2 cellular contexts compared by ENCODE assay signal in the genomic region with DNA sequence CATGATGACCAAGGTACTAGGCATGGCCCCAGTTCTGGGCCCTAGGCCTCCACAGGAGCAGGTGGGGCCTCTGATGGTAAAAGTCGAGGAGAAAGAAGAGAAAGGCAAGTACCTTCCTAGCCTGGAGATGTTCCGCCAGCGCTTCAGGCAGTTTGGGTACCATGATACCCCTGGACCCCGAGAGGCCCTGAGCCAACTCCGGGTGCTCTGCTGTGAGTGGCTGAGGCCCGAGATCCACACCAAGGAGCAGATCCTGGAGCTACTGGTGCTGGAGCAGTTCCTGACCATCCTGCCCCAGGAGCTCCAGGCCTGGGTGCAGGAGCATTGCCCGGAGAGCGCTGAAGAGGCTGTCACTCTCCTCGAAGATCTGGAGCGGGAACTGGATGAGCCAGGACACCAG.
TF ChIP-seq lines count a peak whose summit lies in the region.

No MANE protein-coding gene starts in this region.

TF ChIP-seq in HCT116, 20 proteins besides CTCF, POLR2A, EP300 and RAD21:
- no peak for TF ChIP-seq CBX3 (IDR thresholded peaks at IDR 0.05; ENCODE audit: low read depth)
- TF ChIP-seq SP1 (IDR thresholded peaks at IDR 0.05; ENCODE audit: low read depth), result no peak
- TF ChIP-seq SIN3A (IDR thresholded peaks at IDR 0.05; ENCODE audit: low read depth), result no peak
- TF ChIP-seq ZNF274 (IDR thresholded peaks at IDR 0.05; ENCODE audit: low read depth, low read length), result no peak
- no peak for TF ChIP-seq SRF (IDR thresholded peaks at IDR 0.05; ENCODE audit: low read depth)
- TF ChIP-seq EGR1 (IDR thresholded peaks at IDR 0.05; ENCODE audit: low read depth), result no peak
- TF ChIP-seq POLR2AphosphoS5 (IDR thresholded peaks at IDR 0.05; ENCODE audit: low read depth, low read length), result no peak
- TF ChIP-seq, protein P1, sequence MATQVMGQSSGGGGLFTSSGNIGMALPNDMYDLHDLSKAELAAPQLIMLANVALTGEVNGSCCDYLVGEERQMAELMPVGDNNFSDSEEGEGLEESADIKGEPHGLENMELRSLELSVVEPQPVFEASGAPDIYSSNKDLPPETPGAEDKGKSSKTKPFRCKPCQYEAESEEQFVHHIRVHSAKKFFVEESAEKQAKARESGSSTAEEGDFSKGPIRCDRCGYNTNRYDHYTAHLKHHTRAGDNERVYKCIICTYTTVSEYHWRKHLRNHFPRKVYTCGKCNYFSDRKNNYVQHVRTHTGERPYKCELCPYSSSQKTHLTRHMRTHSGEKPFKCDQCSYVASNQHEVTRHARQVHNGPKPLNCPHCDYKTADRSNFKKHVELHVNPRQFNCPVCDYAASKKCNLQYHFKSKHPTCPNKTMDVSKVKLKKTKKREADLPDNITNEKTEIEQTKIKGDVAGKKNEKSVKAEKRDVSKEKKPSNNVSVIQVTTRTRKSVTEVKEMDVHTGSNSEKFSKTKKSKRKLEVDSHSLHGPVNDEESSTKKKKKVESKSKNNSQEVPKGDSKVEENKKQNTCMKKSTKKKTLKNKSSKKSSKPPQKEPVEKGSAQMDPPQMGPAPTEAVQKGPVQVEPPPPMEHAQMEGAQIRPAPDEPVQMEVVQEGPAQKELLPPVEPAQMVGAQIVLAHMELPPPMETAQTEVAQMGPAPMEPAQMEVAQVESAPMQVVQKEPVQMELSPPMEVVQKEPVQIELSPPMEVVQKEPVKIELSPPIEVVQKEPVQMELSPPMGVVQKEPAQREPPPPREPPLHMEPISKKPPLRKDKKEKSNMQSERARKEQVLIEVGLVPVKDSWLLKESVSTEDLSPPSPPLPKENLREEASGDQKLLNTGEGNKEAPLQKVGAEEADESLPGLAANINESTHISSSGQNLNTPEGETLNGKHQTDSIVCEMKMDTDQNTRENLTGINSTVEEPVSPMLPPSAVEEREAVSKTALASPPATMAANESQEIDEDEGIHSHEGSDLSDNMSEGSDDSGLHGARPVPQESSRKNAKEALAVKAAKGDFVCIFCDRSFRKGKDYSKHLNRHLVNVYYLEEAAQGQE (IDR thresholded peaks at IDR 0.05; ENCODE audit: low read depth), result no peak
- TF ChIP-seq CEBPB (IDR thresholded peaks at IDR 0.05; ENCODE audit: low read depth), result no peak
- no peak for TF ChIP-seq JUND (IDR thresholded peaks at IDR 0.05)
- TF ChIP-seq, protein P2, sequence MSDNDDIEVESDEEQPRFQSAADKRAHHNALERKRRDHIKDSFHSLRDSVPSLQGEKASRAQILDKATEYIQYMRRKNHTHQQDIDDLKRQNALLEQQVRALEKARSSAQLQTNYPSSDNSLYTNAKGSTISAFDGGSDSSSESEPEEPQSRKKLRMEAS (IDR thresholded peaks at IDR 0.05), result no peak
- no peak for TF ChIP-seq FOSL1 (IDR thresholded peaks at IDR 0.05; ENCODE audit: low read depth)
- no peak for TF ChIP-seq ELF1 (IDR thresholded peaks at IDR 0.05; ENCODE audit: borderline replicate concordance, low read depth)
- TF ChIP-seq TCF7L2 (IDR thresholded peaks at IDR 0.05; ENCODE audit: borderline replicate concordance, extremely low read depth, insufficient read depth, insufficient read length), result no peak
- no peak for TF ChIP-seq YY1 (IDR thresholded peaks at IDR 0.05; ENCODE audit: extremely low read depth, insufficient replicate concordance, low read depth, low read length)
- no peak for TF ChIP-seq EZH2 (IDR thresholded peaks at IDR 0.05)
TF ChIP-seq in HCT116: peak in this region for 0.

TF ChIP-seq in K562, 482 proteins besides CTCF, POLR2A, EP300 and RAD21:
- TF ChIP-seq ZFP36 (IDR thresholded peaks at IDR 0.05; ENCODE audit: low read depth, low read length, partially characterized antibody) (no peak), ZNF583 (CRISPR knock-in tag; IDR thresholded peaks at IDR 0.05) (no peak), ZBTB8A (IDR thresholded peaks at IDR 0.05; ENCODE audit: partially characterized antibody) (no peak), FOXM1 (IDR thresholded peaks at IDR 0.05; ENCODE audit: low read depth) (no peak), FOXM1 (CRISPR knock-in tag; IDR thresholded peaks at IDR 0.05; ENCODE audit: low read depth) (no peak), ZNF780A (CRISPR knock-in tag; IDR thresholded peaks at IDR 0.05) (no peak), NR4A1 (CRISPR knock-in tag; IDR thresholded peaks at IDR 0.05) (no peak), NR4A1 (tag; IDR thresholded peaks at IDR 0.05) (no peak), SIX5 (IDR thresholded peaks at IDR 0.05; ENCODE audit: borderline replicate concordance in 1 of 2, insufficient read depth in 1 of 2, low read depth in 1 of 2, low read length in 2 of 2) (no peak), NFYB (IDR thresholded peaks at IDR 0.05; ENCODE audit: extremely low read depth, insufficient read length) (no peak), ZNF324 (CRISPR knock-in tag; IDR thresholded peaks at IDR 0.05) (no peak), RCOR1 (IDR thresholded peaks at IDR 0.05; ENCODE audit: borderline replicate concordance in 1 of 2, low read depth in 2 of 2, low read length in 2 of 2) (no peak), BCOR (IDR thresholded peaks at IDR 0.05) (no peak), CBX2 (IDR thresholded peaks at IDR 0.05; ENCODE audit: insufficient read depth, low read length, poor library complexity, severe bottlenecking) (no peak), LEF1 (IDR thresholded peaks at IDR 0.05) (no peak), MECOM (CRISPR knock-in tag; IDR thresholded peaks at IDR 0.05) (no peak), GABPB2 (CRISPR knock-in tag; conservative IDR thresholded peaks at IDR 0.05) (no peak), ZBTB1 (CRISPR knock-in tag; IDR thresholded peaks at IDR 0.05; ENCODE audit: borderline replicate concordance, low read depth) (no peak)
- TF ChIP-seq, protein P3, sequence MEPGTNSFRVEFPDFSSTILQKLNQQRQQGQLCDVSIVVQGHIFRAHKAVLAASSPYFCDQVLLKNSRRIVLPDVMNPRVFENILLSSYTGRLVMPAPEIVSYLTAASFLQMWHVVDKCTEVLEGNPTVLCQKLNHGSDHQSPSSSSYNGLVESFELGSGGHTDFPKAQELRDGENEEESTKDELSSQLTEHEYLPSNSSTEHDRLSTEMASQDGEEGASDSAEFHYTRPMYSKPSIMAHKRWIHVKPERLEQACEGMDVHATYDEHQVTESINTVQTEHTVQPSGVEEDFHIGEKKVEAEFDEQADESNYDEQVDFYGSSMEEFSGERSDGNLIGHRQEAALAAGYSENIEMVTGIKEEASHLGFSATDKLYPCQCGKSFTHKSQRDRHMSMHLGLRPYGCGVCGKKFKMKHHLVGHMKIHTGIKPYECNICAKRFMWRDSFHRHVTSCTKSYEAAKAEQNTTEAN (CRISPR knock-in tag; IDR thresholded peaks at IDR 0.05), result no peak
- TF ChIP-seq, protein P4, sequence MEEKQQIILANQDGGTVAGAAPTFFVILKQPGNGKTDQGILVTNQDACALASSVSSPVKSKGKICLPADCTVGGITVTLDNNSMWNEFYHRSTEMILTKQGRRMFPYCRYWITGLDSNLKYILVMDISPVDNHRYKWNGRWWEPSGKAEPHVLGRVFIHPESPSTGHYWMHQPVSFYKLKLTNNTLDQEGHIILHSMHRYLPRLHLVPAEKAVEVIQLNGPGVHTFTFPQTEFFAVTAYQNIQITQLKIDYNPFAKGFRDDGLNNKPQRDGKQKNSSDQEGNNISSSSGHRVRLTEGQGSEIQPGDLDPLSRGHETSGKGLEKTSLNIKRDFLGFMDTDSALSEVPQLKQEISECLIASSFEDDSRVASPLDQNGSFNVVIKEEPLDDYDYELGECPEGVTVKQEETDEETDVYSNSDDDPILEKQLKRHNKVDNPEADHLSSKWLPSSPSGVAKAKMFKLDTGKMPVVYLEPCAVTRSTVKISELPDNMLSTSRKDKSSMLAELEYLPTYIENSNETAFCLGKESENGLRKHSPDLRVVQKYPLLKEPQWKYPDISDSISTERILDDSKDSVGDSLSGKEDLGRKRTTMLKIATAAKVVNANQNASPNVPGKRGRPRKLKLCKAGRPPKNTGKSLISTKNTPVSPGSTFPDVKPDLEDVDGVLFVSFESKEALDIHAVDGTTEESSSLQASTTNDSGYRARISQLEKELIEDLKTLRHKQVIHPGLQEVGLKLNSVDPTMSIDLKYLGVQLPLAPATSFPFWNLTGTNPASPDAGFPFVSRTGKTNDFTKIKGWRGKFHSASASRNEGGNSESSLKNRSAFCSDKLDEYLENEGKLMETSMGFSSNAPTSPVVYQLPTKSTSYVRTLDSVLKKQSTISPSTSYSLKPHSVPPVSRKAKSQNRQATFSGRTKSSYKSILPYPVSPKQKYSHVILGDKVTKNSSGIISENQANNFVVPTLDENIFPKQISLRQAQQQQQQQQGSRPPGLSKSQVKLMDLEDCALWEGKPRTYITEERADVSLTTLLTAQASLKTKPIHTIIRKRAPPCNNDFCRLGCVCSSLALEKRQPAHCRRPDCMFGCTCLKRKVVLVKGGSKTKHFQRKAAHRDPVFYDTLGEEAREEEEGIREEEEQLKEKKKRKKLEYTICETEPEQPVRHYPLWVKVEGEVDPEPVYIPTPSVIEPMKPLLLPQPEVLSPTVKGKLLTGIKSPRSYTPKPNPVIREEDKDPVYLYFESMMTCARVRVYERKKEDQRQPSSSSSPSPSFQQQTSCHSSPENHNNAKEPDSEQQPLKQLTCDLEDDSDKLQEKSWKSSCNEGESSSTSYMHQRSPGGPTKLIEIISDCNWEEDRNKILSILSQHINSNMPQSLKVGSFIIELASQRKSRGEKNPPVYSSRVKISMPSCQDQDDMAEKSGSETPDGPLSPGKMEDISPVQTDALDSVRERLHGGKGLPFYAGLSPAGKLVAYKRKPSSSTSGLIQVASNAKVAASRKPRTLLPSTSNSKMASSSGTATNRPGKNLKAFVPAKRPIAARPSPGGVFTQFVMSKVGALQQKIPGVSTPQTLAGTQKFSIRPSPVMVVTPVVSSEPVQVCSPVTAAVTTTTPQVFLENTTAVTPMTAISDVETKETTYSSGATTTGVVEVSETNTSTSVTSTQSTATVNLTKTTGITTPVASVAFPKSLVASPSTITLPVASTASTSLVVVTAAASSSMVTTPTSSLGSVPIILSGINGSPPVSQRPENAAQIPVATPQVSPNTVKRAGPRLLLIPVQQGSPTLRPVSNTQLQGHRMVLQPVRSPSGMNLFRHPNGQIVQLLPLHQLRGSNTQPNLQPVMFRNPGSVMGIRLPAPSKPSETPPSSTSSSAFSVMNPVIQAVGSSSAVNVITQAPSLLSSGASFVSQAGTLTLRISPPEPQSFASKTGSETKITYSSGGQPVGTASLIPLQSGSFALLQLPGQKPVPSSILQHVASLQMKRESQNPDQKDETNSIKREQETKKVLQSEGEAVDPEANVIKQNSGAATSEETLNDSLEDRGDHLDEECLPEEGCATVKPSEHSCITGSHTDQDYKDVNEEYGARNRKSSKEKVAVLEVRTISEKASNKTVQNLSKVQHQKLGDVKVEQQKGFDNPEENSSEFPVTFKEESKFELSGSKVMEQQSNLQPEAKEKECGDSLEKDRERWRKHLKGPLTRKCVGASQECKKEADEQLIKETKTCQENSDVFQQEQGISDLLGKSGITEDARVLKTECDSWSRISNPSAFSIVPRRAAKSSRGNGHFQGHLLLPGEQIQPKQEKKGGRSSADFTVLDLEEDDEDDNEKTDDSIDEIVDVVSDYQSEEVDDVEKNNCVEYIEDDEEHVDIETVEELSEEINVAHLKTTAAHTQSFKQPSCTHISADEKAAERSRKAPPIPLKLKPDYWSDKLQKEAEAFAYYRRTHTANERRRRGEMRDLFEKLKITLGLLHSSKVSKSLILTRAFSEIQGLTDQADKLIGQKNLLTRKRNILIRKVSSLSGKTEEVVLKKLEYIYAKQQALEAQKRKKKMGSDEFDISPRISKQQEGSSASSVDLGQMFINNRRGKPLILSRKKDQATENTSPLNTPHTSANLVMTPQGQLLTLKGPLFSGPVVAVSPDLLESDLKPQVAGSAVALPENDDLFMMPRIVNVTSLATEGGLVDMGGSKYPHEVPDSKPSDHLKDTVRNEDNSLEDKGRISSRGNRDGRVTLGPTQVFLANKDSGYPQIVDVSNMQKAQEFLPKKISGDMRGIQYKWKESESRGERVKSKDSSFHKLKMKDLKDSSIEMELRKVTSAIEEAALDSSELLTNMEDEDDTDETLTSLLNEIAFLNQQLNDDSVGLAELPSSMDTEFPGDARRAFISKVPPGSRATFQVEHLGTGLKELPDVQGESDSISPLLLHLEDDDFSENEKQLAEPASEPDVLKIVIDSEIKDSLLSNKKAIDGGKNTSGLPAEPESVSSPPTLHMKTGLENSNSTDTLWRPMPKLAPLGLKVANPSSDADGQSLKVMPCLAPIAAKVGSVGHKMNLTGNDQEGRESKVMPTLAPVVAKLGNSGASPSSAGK (IDR thresholded peaks at IDR 0.05), result no peak
